ENCODE assay signal across 19 cellular contexts in the genomic region with DNA sequence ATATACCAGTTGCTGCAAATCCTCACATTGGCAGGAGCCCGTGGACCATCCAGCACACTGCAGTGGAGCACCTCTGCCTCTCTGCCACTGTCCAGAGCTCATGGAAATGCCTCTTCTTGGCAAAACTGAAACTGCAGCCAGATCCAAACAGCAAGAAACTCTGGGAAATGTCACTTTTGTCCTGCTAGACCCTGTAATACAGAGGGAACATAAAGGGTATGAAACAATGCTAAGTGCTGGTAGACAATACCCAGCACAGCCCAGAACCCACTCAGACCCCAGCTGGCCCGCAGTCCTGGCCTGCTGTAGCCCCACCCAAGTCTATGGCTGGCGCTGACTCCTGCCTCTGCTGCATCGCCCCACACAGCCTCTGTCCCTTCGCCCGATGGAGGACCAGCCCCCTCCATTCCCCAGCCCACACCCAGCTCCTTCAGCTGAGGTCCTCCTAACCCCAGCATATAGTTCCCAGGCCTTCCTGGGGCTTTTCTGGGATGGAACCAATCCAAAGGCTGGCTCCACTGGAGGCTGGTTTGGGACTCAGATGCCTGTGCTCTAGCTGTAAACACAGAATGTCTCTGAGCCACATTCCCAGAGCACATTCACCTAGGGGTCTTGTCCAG.
DNase-seq lines count a peak whose midpoint lies in the region; ATAC-seq and TF ChIP-seq lines count a peak whose summit lies in the region.
"Had no signal": no experiment of that assay in that cellular context is flagged by ENCODE, and none has a peak within 500 bp of the region (broad histone marks: within the 10 kb centered on the region; RNA-seq: fewer than 3 reads in every experiment).

No MANE protein-coding gene starts in this region.

- no peaks in the 10 kb centered on the region for H3K79me2 ChIP-seq in OCI-LY7 (ENCODE audit: insufficient read depth, low read depth, low read length)

- no peak overlapping the region for H3K27ac Mint-ChIP-seq in osteocyte (ENCODE audit: unreplicated experiment)
- H3K27ac Mint-ChIP-seq: natural killer cell treated with Interleukin-12 subunit alpha and Interleukin-12 subunit beta and Interleukin-15 and Interleukin-18, amount 100 ng/mL, for 72 hours; T-helper 17 cell had no signal

- H3K9me3 ChIP-seq in left ventricle myocardium inferior (replicated peaks), result no peaks in the 10 kb centered on the region
- H3K9me3 ChIP-seq in ectodermal cell (ENCODE audit: control insufficient read depth, low read length), result no peaks in the 10 kb centered on the region
- no peaks in the 10 kb centered on the region for H3K9me3 ChIP-seq in BE2C
- H3K9me3 ChIP-seq in OCI-LY7 (ENCODE audit: low read length), result no peaks in the 10 kb centered on the region
- H3K9me3 ChIP-seq: tibial artery had no signal

- peaks cover 17% of the 10 kb centered on the region for H3K27me3 Mint-ChIP-seq in osteocyte (ENCODE audit: unreplicated experiment)
- H3K27me3 Mint-ChIP-seq: activated CD4-positive, alpha-beta T cell treated with anti-CD3 and anti-CD28 coated beads, Interleukin-2, amount 10 ng/mL, durations not matched to agents 7 days and 5 days; T-helper 17 cell had no signal

- no peak overlapping the region for H2AFZ ChIP-seq in OCI-LY7 (ENCODE audit: low read length)

- BruUV-seq in OCI-LY7 (replicated peaks; lab: Mats Ljungman, UMichigan), result no TSS peak

- H3K36me3 ChIP-seq in left ventricle myocardium inferior (no peaks in the 10 kb centered on the region), ectodermal cell (ENCODE audit: control insufficient read depth, insufficient read depth, low read length) (no peaks in the 10 kb centered on the region), BE2C (no peaks in the 10 kb centered on the region), OCI-LY7 (ENCODE audit: insufficient read depth, low read length) (no peaks in the 10 kb centered on the region)
- H3K36me3 ChIP-seq: tibial artery had no signal

- H3K9me2 ChIP-seq in OCI-LY7 (ENCODE audit: insufficient read depth, low read length), result no peaks in the 10 kb centered on the region

- H3K27ac ChIP-seq in left ventricle myocardium inferior (replicated peaks) (no peak overlapping the region), ectodermal cell (ENCODE audit: insufficient read depth, low read depth, low read length, poor library complexity, severe bottlenecking) (peak overlapping the region; percentile 56), OCI-LY7 (ENCODE audit: low read depth, low read length, poor library complexity, severe bottlenecking) (no peak overlapping the region), foreskin keratinocyte (no peak overlapping the region)
- H3K27ac ChIP-seq: tibial artery had no signal

- CTCF ChIA-PET in OCI-LY7 (lab: Charles Lee; ENCODE audit: unreplicated experiment), result no interaction called here

- H3K4me3 ChIP-seq in left ventricle myocardium inferior, result no peak overlapping the region
- no peak overlapping the region for H3K4me3 ChIP-seq in ectodermal cell (ENCODE audit: insufficient read depth, low read depth, low read length)
- no peak overlapping the region for H3K4me3 ChIP-seq in BE2C (ENCODE audit: low read depth, low read length)
- H3K4me3 ChIP-seq in OCI-LY7 (ENCODE audit: low read depth, low read length, poor library complexity, severe bottlenecking), result no peak overlapping the region
- H3K4me3 ChIP-seq: tibial artery had no signal

- intact Hi-C loops in cardiac septum (cut with DNase I) (no loop called here), left ventricle myocardium inferior (cut with micrococcal nuclease) (no loop called here), OCI-LY7 (cut with micrococcal nuclease; ENCODE audit: unreplicated experiment) (no loop called here)

- WGBS in ectodermal cell, 2 experiments, result 88 to 89% methylated on average over 6 of the region's 6 CpGs

- no peaks in the 10 kb centered on the region for H3K9me3 Mint-ChIP-seq in osteocyte (ENCODE audit: unreplicated experiment)
- H3K9me3 Mint-ChIP-seq: activated CD4-positive, alpha-beta T cell treated with anti-CD3 and anti-CD28 coated beads, Interleukin-2, amount 10 ng/mL, durations not matched to agents 7 days and 5 days; IgD-negative memory B cell; natural killer cell treated with Interleukin-12 subunit alpha and Interleukin-12 subunit beta and Interleukin-15 and Interleukin-18, amount 100 ng/mL, for 72 hours had no signal

- ATAC-seq in foreskin keratinocyte, result no peak
- ATAC-seq: natural killer cell treated with Interleukin-12 subunit alpha and Interleukin-12 subunit beta and Interleukin-15 and Interleukin-18, amount 100 ng/mL, for 72 hours; T-helper 17 cell had no signal

- POLR2A ChIA-PET in OCI-LY7 (lab: Charles Lee), result interaction anchor here (0.6 kb wide), 1 partner anchor 46 kb away, joined by 7 read pairs; no protein-coding TSS in a partner anchor

- H3K4me2 ChIP-seq in OCI-LY7 (ENCODE audit: low read length), result no peak overlapping the region

- DNase-seq in cardiac septum (ENCODE audit: low spot score) (peak; percentile 72), left ventricle myocardium inferior (no peak), osteocyte (ENCODE audit: extremely low spot score, unreplicated experiment) (peak; percentile 60), HT-29 (ENCODE audit: low spot score) (no peak), BE2C (no peak), OCI-LY7 (ENCODE audit: low spot score) (no peak), foreskin keratinocyte (no peak)
- DNase-seq: ACHN; activated CD4-positive, alpha-beta T cell treated with anti-CD3 and anti-CD28 coated beads, Interleukin-2, amount 10 ng/mL, durations not matched to agents 7 days and 5 days; activated gamma-delta T cell treated with Interleukin-2 at 50 U/mL for 16 hours; cortex of kidney; NCI-H1105 treated with DMSO at 0.1 percent for 48 hours; stimulated activated CD4-positive, alpha-beta T cell treated with anti-CD3 and anti-CD28 coated beads, Interleukin-4, amount 100 ng/mL, for 24 hours; stimulated activated naive CD4-positive, alpha-beta T cell treated with Interleukin-2 at 50 U/mL for 16 hours; T-helper 17 cell had no signal

- H3K4me1 ChIP-seq in left ventricle myocardium inferior (peaks cover 9% of the 10 kb centered on the region), ectodermal cell (ENCODE audit: control insufficient read depth, insufficient read depth, low read length) (peaks cover 39% of the 10 kb centered on the region), BE2C (no peaks in the 10 kb centered on the region), OCI-LY7 (ENCODE audit: insufficient read depth, low read length, poor library complexity, severe bottlenecking) (no peaks in the 10 kb centered on the region), foreskin keratinocyte (no peaks in the 10 kb centered on the region)
- H3K4me1 ChIP-seq: tibial artery had no signal

- TF ChIP-seq CTCF in left ventricle myocardium inferior (IDR thresholded peaks at IDR 0.05; ENCODE audit: borderline replicate concordance), result no peak
- TF ChIP-seq CTCF in osteocyte (IDR thresholded peaks at IDR 0.05), result no peak
- no peak for TF ChIP-seq CTCF in BE2C (IDR thresholded peaks at IDR 0.05; ENCODE audit: low read depth, low read length)
- no peak for TF ChIP-seq CTCF in OCI-LY7 (conservative IDR thresholded peaks at IDR 0.05; ENCODE audit: low read length)
- no peak for TF ChIP-seq CTCF in foreskin keratinocyte (conservative IDR thresholded peaks at IDR 0.05)

- H4K20me1 ChIP-seq in OCI-LY7 (ENCODE audit: insufficient read depth, low read length), result no peaks in the 10 kb centered on the region

- H3K4me1 Mint-ChIP-seq in osteocyte (ENCODE audit: unreplicated experiment), result no peaks in the 10 kb centered on the region
- H3K4me1 Mint-ChIP-seq: IgD-negative memory B cell had no signal

- H3K27me3 ChIP-seq in left ventricle myocardium inferior (ENCODE audit: low read depth) (peaks cover 33% of the 10 kb centered on the region), ectodermal cell (ENCODE audit: control insufficient read depth, insufficient read depth, low read length, poor library complexity, severe bottlenecking) (no peaks in the 10 kb centered on the region), BE2C (no peaks in the 10 kb centered on the region), foreskin keratinocyte (peaks cover 9% of the 10 kb centered on the region)

- no peak overlapping the region for H3K4me3 Mint-ChIP-seq in osteocyte (ENCODE audit: unreplicated experiment)
- H3K4me3 Mint-ChIP-seq: activated CD4-positive, alpha-beta T cell treated with anti-CD3 and anti-CD28 coated beads, Interleukin-2, amount 10 ng/mL, durations not matched to agents 7 days and 5 days; IgD-negative memory B cell; natural killer cell treated with Interleukin-12 subunit alpha and Interleukin-12 subunit beta and Interleukin-15 and Interleukin-18, amount 100 ng/mL, for 72 hours; T-helper 17 cell had no signal

- no peaks in the 10 kb centered on the region for H3K36me3 Mint-ChIP-seq in osteocyte (ENCODE audit: unreplicated experiment)
- H3K36me3 Mint-ChIP-seq: IgD-negative memory B cell; natural killer cell treated with Interleukin-12 subunit alpha and Interleukin-12 subunit beta and Interleukin-15 and Interleukin-18, amount 100 ng/mL, for 72 hours had no signal

Comparison
In these comparisons a context has a peak if more than half of its experiments do, and no peak if none do; other contexts are left out.
1. DNase-seq: peak in cardiac septum (single experiment) and osteocyte (single experiment); none in left ventricle myocardium inferior (single experiment), HT-29 (single experiment), BE2C (single experiment), OCI-LY7 (single experiment) and foreskin keratinocyte (0 of 2).